In the genomic region with DNA sequence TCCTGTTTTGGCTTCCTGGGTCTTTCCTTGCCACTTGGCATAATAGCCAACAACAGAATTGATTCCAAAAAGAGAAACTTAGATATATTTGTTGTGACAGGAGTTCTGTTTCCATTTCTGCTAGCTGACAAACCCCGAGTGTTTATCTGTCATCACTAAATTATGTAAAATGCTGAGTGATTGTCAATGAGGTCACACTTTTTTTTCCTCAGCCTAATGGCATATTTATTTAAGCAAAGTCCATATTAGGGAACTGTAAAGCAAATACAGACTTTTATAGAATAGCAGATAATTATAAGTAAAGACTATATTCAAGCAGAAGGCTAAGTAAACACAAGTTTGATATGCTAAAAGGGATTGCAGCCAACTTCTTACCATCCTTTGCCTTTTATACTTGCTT, we compare ENCODE assay signal across 19 cellular contexts.
DNase-seq lines count a peak whose midpoint lies in the region; ATAC-seq and FAIRE-seq lines count a peak whose summit lies in the region.
"Had no signal": no experiment of that assay in that cellular context is flagged by ENCODE, and none has a peak within 500 bp of the region (broad histone marks: within the 10 kb centered on the region; RNA-seq: fewer than 3 reads in every experiment).

No MANE protein-coding gene starts in this region.

- no peaks in the 10 kb centered on the region for H3K36me3 ChIP-seq in endocrine pancreas (ENCODE audit: control insufficient read depth, insufficient read depth, low read length)
- H3K36me3 ChIP-seq in small intestine (ENCODE audit: control insufficient read depth in 2 of 2, insufficient read depth in 2 of 2, low read length in 2 of 2) = no peaks in the 10 kb centered on the region
- H3K36me3 ChIP-seq: BLaER1, SJCRH30 had no signal

- intact Hi-C loops in activated CD4-positive, alpha-beta memory T cell treated with anti-CD3 and anti-CD28 coated beads for 36 hours (cut with micrococcal nuclease) = no loop called here

- CTCF ChIA-PET in activated CD4-positive, alpha-beta memory T cell treated with anti-CD3 and anti-CD28 coated beads for 36 hours (lab: Charles Lee) = no interaction called here

- H3K27ac ChIP-seq in small intestine (ENCODE audit: low read depth in 1 of 2, low read length in 1 of 2) = no peak overlapping the region
- H3K27ac ChIP-seq: BLaER1, PC-9, SJCRH30 had no signal

- FAIRE-seq in small intestine (lab: Jason Lieb, UNC) = no peak
- FAIRE-seq: A204.1, GM19239, H1 had no signal

- H3K4me1 Mint-ChIP-seq in activated CD4-positive, alpha-beta memory T cell treated with anti-CD3 and anti-CD28 coated beads for 36 hours (ENCODE audit: low read depth) = no peaks in the 10 kb centered on the region

- no peaks in the 10 kb centered on the region for H3K9me3 ChIP-seq in endocrine pancreas (ENCODE audit: control insufficient read depth, low read length)
- no peaks in the 10 kb centered on the region for H3K9me3 ChIP-seq in small intestine (ENCODE audit: control insufficient read depth, low read depth)
- H3K9me3 ChIP-seq: BLaER1, SJCRH30 had no signal

- WGBS in small intestine, 3 donors = 9 to 39% (median 15%) methylated on average over 1 of the region's 1 CpG

- H3K36me3 Mint-ChIP-seq in activated CD4-positive, alpha-beta memory T cell treated with anti-CD3 and anti-CD28 coated beads for 36 hours = no peaks in the 10 kb centered on the region

- H3K4me3 ChIP-seq in endocrine pancreas (ENCODE audit: control insufficient read depth, insufficient read depth, low read length) (peak overlapping the region; percentile 72), small intestine (ENCODE audit: low read depth in 1 of 2, low read length in 2 of 2) (no peak overlapping the region)
- H3K4me3 ChIP-seq: BLaER1, PC-9, SJCRH30 had no signal

- no peak overlapping the region for H3K4me3 Mint-ChIP-seq in activated CD4-positive, alpha-beta memory T cell treated with anti-CD3 and anti-CD28 coated beads for 36 hours
- H3K4me3 Mint-ChIP-seq: HFFc6 had no signal

- no peaks in the 10 kb centered on the region for H3K27me3 Mint-ChIP-seq in activated CD4-positive, alpha-beta memory T cell treated with anti-CD3 and anti-CD28 coated beads for 36 hours

- no peak overlapping the region for H3K27ac Mint-ChIP-seq in activated CD4-positive, alpha-beta memory T cell treated with anti-CD3 and anti-CD28 coated beads for 36 hours
- H3K27ac Mint-ChIP-seq: HFFc6 had no signal

- POLR2A ChIA-PET in activated CD4-positive, alpha-beta memory T cell treated with anti-CD3 and anti-CD28 coated beads for 36 hours (lab: Charles Lee) = no interaction called here

- H3K4me1 ChIP-seq in endocrine pancreas (ENCODE audit: control insufficient read depth, insufficient read depth, low read length) (peaks cover 13% of the 10 kb centered on the region), small intestine (ENCODE audit: control insufficient read depth in 2 of 2, insufficient read depth in 1 of 2, low read depth in 1 of 2, low read length in 1 of 2) (no peaks in the 10 kb centered on the region)
- H3K4me1 ChIP-seq: BLaER1, SJCRH30 had no signal

- no peaks in the 10 kb centered on the region for H3K9me3 Mint-ChIP-seq in activated CD4-positive, alpha-beta memory T cell treated with anti-CD3 and anti-CD28 coated beads for 36 hours
- H3K9me3 Mint-ChIP-seq: HFFc6 had no signal

- H3K9ac ChIP-seq in endocrine pancreas (ENCODE audit: control insufficient read depth, insufficient read depth, low read length) = peak overlapping the region; percentile 33
- H3K9ac ChIP-seq: BLaER1 had no signal

- no peak for ATAC-seq in HG03280 (IDR thresholded peaks at IDR 0.05; ENCODE audit: unreplicated experiment)

- no peaks in the 10 kb centered on the region for H3K27me3 ChIP-seq in endocrine pancreas (ENCODE audit: control insufficient read depth, insufficient read depth, low read length)
- no peaks in the 10 kb centered on the region for H3K27me3 ChIP-seq in small intestine (ENCODE audit: control insufficient read depth in 2 of 2, insufficient read depth in 2 of 2, low read length in 2 of 2)
- H3K27me3 ChIP-seq: BLaER1, SJCRH30 had no signal

- DNase-seq in NCI-H1436 (lab: John Stamatoyannopoulos, UW) = peak; percentile 17
- no peak for DNase-seq in NCI-H1436 treated with DMSO at 0.1 percent for 48 hours (lab: John Stamatoyannopoulos, UW)
- DNase-seq in NCI-H774 (lab: John Stamatoyannopoulos, UW) = peak; percentile 8
- DNase-seq in NK-92 (lab: John Stamatoyannopoulos, UW; ENCODE audit: unreplicated experiment) = no peak
- DNase-seq in activated CD4-positive, alpha-beta memory T cell treated with anti-CD3 and anti-CD28 coated beads for 36 hours = no peak
- DNase-seq in small intestine = no peak
- DNase-seq: DMS53, HFFc6, KG1, NCI-H2029, NCI-H510A, PC-9, SJCRH30 had no signal

Comparison
In these comparisons a context has a peak if more than half of its experiments do, and no peak if none do; other contexts are left out.
1. DNase-seq: peak in NCI-H1436 (single experiment) and NCI-H774 (single experiment); none in NCI-H1436 treated with DMSO at 0.1 percent for 48 hours (single experiment), NK-92 (single experiment), activated CD4-positive, alpha-beta memory T cell treated with anti-CD3 and anti-CD28 coated beads for 36 hours (single experiment) and small intestine (single experiment).